Comparison of ENCODE assay signal across 7 cellular contexts in the genomic region with DNA sequence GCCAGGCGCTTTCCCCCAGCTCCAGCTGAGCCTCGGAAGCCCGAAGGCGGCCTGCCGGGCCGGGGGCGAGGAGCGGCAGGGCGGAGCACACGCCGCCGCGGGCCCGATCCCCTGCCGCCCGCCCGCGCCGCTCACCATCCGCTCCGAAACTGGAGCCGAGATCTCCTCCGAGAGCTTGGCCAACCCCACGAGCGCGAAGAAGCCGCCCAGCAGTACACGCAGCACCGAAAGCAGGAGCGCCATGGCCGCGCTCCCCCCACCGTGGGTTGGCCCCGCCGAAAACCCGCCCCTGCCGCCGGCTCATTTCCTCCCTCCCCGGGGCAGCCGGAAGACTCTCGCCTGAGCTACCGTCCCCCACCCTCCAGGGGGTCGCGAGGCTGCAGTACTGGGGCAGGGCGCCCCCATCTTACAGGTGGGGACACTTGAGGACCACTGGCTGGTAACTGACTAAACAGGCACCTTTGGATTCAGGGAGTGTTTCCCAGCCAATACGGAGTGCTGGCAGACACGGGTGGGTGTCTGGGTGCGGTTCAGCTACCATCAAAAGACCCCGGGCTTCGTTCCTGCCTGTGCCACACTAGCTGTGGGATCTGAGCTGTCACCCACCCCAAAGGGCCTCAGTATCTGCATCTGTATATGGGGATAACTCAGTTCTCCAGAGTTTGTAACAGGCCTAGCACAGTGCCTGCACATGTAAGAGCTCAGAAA. TPM values are rescaled to one million over a fixed set of nuclear protein-coding genes. Genes with fewer than 3 reads are reported as not detected.
A peak's percentile ranks its signal among the peaks of the same experiment; 100 is the strongest.
DNase-seq lines count a peak whose midpoint lies in the region; FAIRE-seq and TF ChIP-seq lines count a peak whose summit lies in the region.

A gene (minus strand): TSS at position 285 of the 708 bp plus-strand sequence. CDS start 42 bp downstream, at position 243.

- peak; percentile 84 for FAIRE-seq in GM12891 (lab: Jason Lieb, UNC)

- DNase-seq in GM12891 (ENCODE audit: insufficient read length, low spot score) (peak; percentile 75), HEK293T (ENCODE audit: extremely low spot score) (peak; percentile 63), NB4 (ENCODE audit: low read depth) (peak; percentile 74), cerebellar cortex (ENCODE audit: low spot score) (peak; percentile 69), kidney epithelial cell (ENCODE audit: low read depth) (no peak)
- peak; percentile 81 for DNase-seq in activated CD4-positive, CD25-positive, alpha-beta regulatory T cell treated with anti-CD3 and anti-CD28 coated beads, Interleukin-2, amount 50 U/mL, for 72 hours
- peak; percentile 85 for DNase-seq in stimulated activated CD4-positive, alpha-beta T cell treated with anti-CD3 and anti-CD28 coated beads, Interleukin-15, amount 100 ng/mL, for 24 hours

- peaks cover 1% of the 10 kb centered on the region for H3K36me3 ChIP-seq in kidney epithelial cell (ENCODE audit: control insufficient read depth, insufficient read depth, low read length)

- no peaks in the 10 kb centered on the region for H3K27me3 ChIP-seq in kidney epithelial cell (ENCODE audit: control insufficient read depth, insufficient read depth, low read length)

- peak within 1 kb of the TSS; percentile 66 for H3K4me3 ChIP-seq in NB4 (ENCODE audit: low read depth, low read length)
- H3K4me3 ChIP-seq in kidney epithelial cell (ENCODE audit: low read depth, low read length), result peak within 1 kb of the TSS; percentile 86

- CTCF ChIA-PET in HEK293T (lab: Yijun Ruan, JAX), result interaction anchor here (0.5 to 1.0 kb wide), 4 partner anchors 10 to 74 kb away, joined by 3 to 5 read pairs (median 3); no protein-coding TSS in a partner anchor

- POLR2A ChIA-PET in HEK293T (lab: Yijun Ruan, JAX), result interaction anchor here (0.9 to 3.8 kb wide), 14 partner anchors 8 to 129 kb away, joined by 3 to 21 read pairs (median 6); a partner anchor contains a TSS

- TF ChIP-seq CTCF in NB4 (IDR thresholded peaks at IDR 0.05; ENCODE audit: low read depth, low read length) (no peak), kidney epithelial cell (IDR thresholded peaks at IDR 0.05; ENCODE audit: insufficient read depth, low read length, poor library complexity, severe bottlenecking) (no peak)

- peak; percentile 85 for TF ChIP-seq POLR2A in GM12891 (IDR thresholded peaks at IDR 0.05; ENCODE audit: low read depth, low read length)
- TF ChIP-seq POLR2A in NB4 (IDR thresholded peaks at IDR 0.05; ENCODE audit: extremely low read depth, insufficient read length), result peak; percentile 72

TF ChIP-seq in GM12891, 5 proteins besides CTCF, POLR2A, EP300 and RAD21:
- TF ChIP-seq POU2F2 (IDR thresholded peaks at IDR 0.05; ENCODE audit: low read depth, low read length) (0 out of 2 replicates have a peak, but pooled peaks have one; percentile 18), SPI1 (IDR thresholded peaks at IDR 0.05; ENCODE audit: low read depth, low read length) (peak; percentile 48), POLR2AphosphoS5 (IDR thresholded peaks at IDR 0.05; ENCODE audit: low read depth, low read length) (peak; percentile 81), PAX5 (IDR thresholded peaks at IDR 0.05; ENCODE audit: insufficient read depth, low read length, severe bottlenecking) (no peak), TAF1 (IDR thresholded peaks at IDR 0.05; ENCODE audit: low read depth, low read length) (peak; percentile 77)

TF ChIP-seq in HEK293T, 16 proteins besides CTCF, POLR2A, EP300 and RAD21:
- TF ChIP-seq L3MBTL2 (conservative IDR thresholded peaks at IDR 0.05) (peak; percentile 44), FOXA1 (IDR thresholded peaks at IDR 0.05) (no peak)
TF ChIP-seq in HEK293T: peak in this region for 1.

RNA-seq across cellular contexts. Expression of the gene that starts here (rescaled TPM):
- 25.4 TPM for polyA plus RNA-seq in GM12891 (2012; ENCODE audit: low read depth, missing spikeins)
- 36.0 and 38.1 TPM in 2 replicates for total RNA-seq in kidney epithelial cell
